In the genomic region with DNA sequence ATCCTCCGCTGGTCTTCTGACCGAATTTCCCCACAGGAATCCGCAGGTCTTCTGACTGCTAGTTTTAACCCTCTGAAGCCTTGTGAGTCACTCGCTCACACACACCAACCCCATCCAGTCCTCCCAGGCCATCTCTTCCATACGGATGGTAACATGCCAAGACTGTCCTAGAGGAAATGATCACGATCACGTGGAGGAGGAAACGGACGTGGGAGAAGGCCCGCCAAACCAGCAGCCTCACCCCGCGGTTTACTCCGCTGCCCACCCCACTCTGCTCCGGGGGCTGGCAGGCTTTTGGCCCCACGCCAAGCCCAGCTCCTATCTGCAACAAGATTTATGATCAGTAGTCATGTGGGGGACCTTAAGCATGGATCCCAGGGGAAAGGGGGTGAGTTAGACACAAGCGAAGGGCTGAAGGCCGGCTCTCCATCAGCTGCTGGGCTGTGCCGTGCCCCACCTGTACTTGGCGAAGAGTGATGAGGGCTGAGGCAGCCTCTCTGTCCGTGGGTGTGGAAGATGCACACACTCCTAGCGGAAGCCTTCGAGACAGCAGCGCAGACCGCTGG, we compare ENCODE assay signal across 1 cellular context.
A peak's percentile ranks its signal among the peaks of the same experiment; 100 is the strongest.
TF ChIP-seq lines count a peak whose summit lies in the region.

No MANE protein-coding gene starts in this region.

TF ChIP-seq in HEK293, 187 proteins besides CTCF, POLR2A, EP300 and RAD21 (continued from another document):
- TF ChIP-seq, protein P1, sequence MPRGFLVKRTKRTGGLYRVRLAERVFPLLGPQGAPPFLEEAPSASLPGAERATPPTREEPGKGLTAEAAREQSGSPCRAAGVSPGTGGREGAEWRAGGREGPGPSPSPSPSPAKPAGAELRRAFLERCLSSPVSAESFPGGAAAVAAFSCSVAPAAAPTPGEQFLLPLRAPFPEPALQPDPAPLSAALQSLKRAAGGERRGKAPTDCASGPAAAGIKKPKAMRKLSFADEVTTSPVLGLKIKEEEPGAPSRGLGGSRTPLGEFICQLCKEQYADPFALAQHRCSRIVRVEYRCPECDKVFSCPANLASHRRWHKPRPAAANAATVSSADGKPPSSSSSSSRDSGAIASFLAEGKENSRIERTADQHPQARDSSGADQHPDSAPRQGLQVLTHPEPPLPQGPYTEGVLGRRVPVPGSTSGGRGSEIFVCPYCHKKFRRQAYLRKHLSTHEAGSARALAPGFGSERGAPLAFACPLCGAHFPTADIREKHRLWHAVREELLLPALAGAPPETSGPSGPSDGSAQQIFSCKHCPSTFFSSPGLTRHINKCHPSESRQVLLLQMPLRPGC (tag by site-specific recombination; IDR thresholded peaks at IDR 0.05), result peak; percentile 84
- TF ChIP-seq BCL11B (tag by site-specific recombination; IDR thresholded peaks at IDR 0.05; ENCODE audit: low read depth), result no peak; the same call in 1 of the 2 replicates
- TF ChIP-seq ZNF112 (tag by site-specific recombination; IDR thresholded peaks at IDR 0.05), result no peak
- TF ChIP-seq ZBTB1 (tag by site-specific recombination; IDR thresholded peaks at IDR 0.05), result no peak
- no peak for TF ChIP-seq ZNF354C (tag by site-specific recombination; IDR thresholded peaks at IDR 0.05; ENCODE audit: borderline replicate concordance, low read depth)
- TF ChIP-seq, protein P2, sequence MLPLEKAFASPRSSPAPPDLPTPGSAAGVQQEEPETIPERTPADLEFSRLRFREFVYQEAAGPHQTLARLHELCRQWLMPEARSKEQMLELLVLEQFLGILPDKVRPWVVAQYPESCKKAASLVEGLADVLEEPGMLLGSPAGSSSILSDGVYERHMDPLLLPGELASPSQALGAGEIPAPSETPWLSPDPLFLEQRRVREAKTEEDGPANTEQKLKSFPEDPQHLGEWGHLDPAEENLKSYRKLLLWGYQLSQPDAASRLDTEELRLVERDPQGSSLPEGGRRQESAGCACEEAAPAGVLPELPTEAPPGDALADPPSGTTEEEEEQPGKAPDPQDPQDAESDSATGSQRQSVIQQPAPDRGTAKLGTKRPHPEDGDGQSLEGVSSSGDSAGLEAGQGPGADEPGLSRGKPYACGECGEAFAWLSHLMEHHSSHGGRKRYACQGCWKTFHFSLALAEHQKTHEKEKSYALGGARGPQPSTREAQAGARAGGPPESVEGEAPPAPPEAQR (tag by site-specific recombination; IDR thresholded peaks at IDR 0.05), result no peak
- no peak for TF ChIP-seq ZNF140 (tag by site-specific recombination; IDR thresholded peaks at IDR 0.05)
- TF ChIP-seq ZNF600 (tag by site-specific recombination; IDR thresholded peaks at IDR 0.05), result 0 out of 2 replicates have a peak, but pooled peaks have one; percentile 68
- TF ChIP-seq ZNF626 (tag by site-specific recombination; IDR thresholded peaks at IDR 0.05), result no peak
- no peak for TF ChIP-seq ZNF777 (tag by site-specific recombination; IDR thresholded peaks at IDR 0.05; ENCODE audit: borderline replicate concordance)
- no peak; the same call in 1 of the 2 replicates for TF ChIP-seq SCRT2 (tag by site-specific recombination; IDR thresholded peaks at IDR 0.05)
- no peak for TF ChIP-seq ZNF830 (tag by site-specific recombination; IDR thresholded peaks at IDR 0.05; ENCODE audit: low read depth)
- TF ChIP-seq ZNF169 (tag by site-specific recombination; IDR thresholded peaks at IDR 0.05), result no peak
- TF ChIP-seq ZNF792 (tag by site-specific recombination; IDR thresholded peaks at IDR 0.05), result no peak; the same call in 1 of the 2 replicates
- TF ChIP-seq ZNF350 (tag by site-specific recombination; IDR thresholded peaks at IDR 0.05), result no peak
- no peak for TF ChIP-seq SP3 (tag by site-specific recombination; IDR thresholded peaks at IDR 0.05)
- 0 out of 2 replicates have a peak, but pooled peaks have one; percentile 7 for TF ChIP-seq ZNF664 (tag by site-specific recombination; IDR thresholded peaks at IDR 0.05)
- TF ChIP-seq ZIC2 (tag by site-specific recombination; IDR thresholded peaks at IDR 0.05), result no peak
- no peak for TF ChIP-seq ZNF248 (tag by site-specific recombination; IDR thresholded peaks at IDR 0.05)
- TF ChIP-seq, protein P3, sequence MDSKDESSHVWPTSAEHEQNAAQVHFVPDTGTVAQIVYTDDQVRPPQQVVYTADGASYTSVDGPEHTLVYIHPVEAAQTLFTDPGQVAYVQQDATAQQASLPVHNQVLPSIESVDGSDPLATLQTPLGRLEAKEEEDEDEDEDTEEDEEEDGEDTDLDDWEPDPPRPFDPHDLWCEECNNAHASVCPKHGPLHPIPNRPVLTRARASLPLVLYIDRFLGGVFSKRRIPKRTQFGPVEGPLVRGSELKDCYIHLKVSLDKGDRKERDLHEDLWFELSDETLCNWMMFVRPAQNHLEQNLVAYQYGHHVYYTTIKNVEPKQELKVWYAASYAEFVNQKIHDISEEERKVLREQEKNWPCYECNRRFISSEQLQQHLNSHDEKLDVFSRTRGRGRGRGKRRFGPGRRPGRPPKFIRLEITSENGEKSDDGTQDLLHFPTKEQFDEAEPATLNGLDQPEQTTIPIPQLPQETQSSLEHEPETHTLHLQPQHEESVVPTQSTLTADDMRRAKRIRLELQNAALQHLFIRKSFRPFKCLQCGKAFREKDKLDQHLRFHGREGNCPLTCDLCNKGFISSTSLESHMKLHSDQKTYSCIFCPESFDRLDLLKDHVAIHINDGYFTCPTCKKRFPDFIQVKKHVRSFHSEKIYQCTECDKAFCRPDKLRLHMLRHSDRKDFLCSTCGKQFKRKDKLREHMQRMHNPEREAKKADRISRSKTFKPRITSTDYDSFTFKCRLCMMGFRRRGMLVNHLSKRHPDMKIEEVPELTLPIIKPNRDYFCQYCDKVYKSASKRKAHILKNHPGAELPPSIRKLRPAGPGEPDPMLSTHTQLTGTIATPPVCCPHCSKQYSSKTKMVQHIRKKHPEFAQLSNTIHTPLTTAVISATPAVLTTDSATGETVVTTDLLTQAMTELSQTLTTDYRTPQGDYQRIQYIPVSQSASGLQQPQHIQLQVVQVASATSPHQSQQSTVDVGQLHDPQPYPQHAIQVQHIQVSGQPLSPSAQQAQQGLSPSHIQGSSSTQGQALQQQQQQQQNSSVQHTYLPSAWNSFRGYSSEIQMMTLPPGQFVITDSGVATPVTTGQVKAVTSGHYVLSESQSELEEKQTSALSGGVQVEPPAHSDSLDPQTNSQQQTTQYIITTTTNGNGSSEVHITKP (tag by site-specific recombination; IDR thresholded peaks at IDR 0.05), result peak; percentile 54
- no peak for TF ChIP-seq ZNF114 (tag by site-specific recombination; IDR thresholded peaks at IDR 0.05)
- TF ChIP-seq ZNF596 (tag by site-specific recombination; IDR thresholded peaks at IDR 0.05), result no peak
